In the genomic region with DNA sequence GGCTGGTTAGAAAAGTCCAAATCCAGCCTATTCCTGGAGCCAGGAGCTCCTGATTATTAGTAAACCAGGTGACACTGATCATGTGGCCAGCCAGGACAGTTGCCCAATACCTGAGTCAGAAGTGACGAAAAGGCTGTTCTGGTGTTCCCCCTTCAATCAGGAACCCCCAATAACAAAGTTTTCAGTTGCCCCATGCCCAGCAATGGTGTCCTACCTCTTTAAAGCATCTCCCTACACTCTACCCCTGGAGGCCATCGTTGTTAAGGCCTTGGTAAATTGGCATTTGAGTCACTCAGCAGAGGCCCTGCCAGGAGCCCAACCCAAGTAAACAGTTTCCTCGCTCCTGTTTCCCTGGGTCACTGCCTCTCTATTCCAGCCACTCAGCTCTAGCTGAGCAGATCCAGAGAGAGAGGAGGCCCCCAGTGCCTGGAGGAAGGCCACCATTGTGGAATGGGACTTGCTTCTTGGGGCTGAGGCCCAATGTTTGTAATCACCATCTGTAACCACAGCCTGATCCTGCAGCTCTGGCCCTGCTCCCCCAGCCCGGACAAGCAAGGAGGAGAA, we compare ENCODE assay signal across 7 cellular contexts. TPM values are rescaled to one million over a fixed set of nuclear protein-coding genes. Genes with fewer than 3 reads are reported as not detected.
DNase-seq lines count a peak whose midpoint lies in the region; FAIRE-seq and TF ChIP-seq lines count a peak whose summit lies in the region.
"Had no signal": no experiment of that assay in that cellular context is flagged by ENCODE, and none has a peak within 500 bp of the region (broad histone marks: within the 10 kb centered on the region; RNA-seq: fewer than 3 reads in every experiment).

No MANE protein-coding gene starts in this region.

- peak overlapping the region; percentile 30 for H3K4me2 ChIP-seq in keratinocyte (ENCODE audit: control insufficient read depth, extremely low read depth, insufficient read depth, low read depth, low read length)

- no peaks in the 10 kb centered on the region for H3K9me1 ChIP-seq in keratinocyte (ENCODE audit: control insufficient read depth, extremely low read depth, insufficient read depth, low read length)

- POLR2A ChIA-PET in AG04450 (lab: Yijun Ruan, JAX): interaction anchor here (0.8 to 2.0 kb wide), 2 partner anchors 9 to 81 kb away, joined by 3 to 7 read pairs; partner anchors contain the start of gene AMBRA1

- FAIRE-seq in keratinocyte (lab: Jason Lieb, UNC): peak; percentile 69

- TF ChIP-seq CTCF in AG04450 (IDR thresholded peaks at IDR 0.05; ENCODE audit: low read depth, low read length) (peak; percentile 15; the same call in 1 of the 2 replicates), keratinocyte (optimal IDR thresholded peaks at IDR 0.05 in 1 of 3, IDR thresholded peaks at IDR 0.05 in 1 of 3, conservative IDR thresholded peaks at IDR 0.05 in 1 of 3; ENCODE audit: extremely low read depth in 1 of 3, insufficient read depth in 2 of 3, low read length in 3 of 3) (peak in 1 of 3 experiments; percentile 19)

- H3K36me3 ChIP-seq in SJCRH30: peaks cover 13% of the 10 kb centered on the region
- peaks cover 30 to 39% of the 10 kb centered on the region in 2 experiments for H3K36me3 ChIP-seq in keratinocyte (ENCODE audit: control insufficient read depth in 2 of 2, extremely low read depth in 1 of 2, insufficient read depth in 2 of 2, low read length in 2 of 2)

- H3K4me1 ChIP-seq in SJCRH30 (peaks cover 37% of the 10 kb centered on the region), keratinocyte (ENCODE audit: control insufficient read depth, extremely low read depth, insufficient read depth, low read length) (peaks cover 20% of the 10 kb centered on the region)

- H2AFZ ChIP-seq in keratinocyte (ENCODE audit: control insufficient read depth, low read length): peak overlapping the region; percentile 59

- H3K4me3 ChIP-seq in AG04450 (ENCODE audit: low read depth, low read length) (no peak overlapping the region), SJCRH30 (no peak overlapping the region), keratinocyte (ENCODE audit: control insufficient read depth in 2 of 3, extremely low read depth in 1 of 3, insufficient read depth in 2 of 3, low read depth in 1 of 3, low read length in 3 of 3) (no peak overlapping the region)

- H3K27ac ChIP-seq in AG04450 (ENCODE audit: low read depth, low read length) (peak overlapping the region; percentile 68), SJCRH30 (peak overlapping the region; percentile 83), keratinocyte (ENCODE audit: control insufficient read depth, insufficient read depth, low read length) (peak overlapping the region; percentile 79)

- H4K20me1 ChIP-seq in keratinocyte (ENCODE audit: control insufficient read depth, extremely low read depth, insufficient read depth, low read length): no peaks in the 10 kb centered on the region

- H3K9me3 ChIP-seq in AG04450 (ENCODE audit: control insufficient read depth, insufficient read depth, low read length) (no peaks in the 10 kb centered on the region), SJCRH30 (replicated peaks) (no peaks in the 10 kb centered on the region), keratinocyte (ENCODE audit: control insufficient read depth, low read depth, low read length) (no peaks in the 10 kb centered on the region)

- DNase-seq in AG04450 (ENCODE audit: low read depth, low spot score) (no peak), SJCRH30 (peak; percentile 75 to 84), keratinocyte (ENCODE audit: low read depth, low spot score) (no peak), NCI-H146 treated with DMSO at 0.1 percent for 48 hours (lab: John Stamatoyannopoulos, UW; ENCODE audit: unreplicated experiment) (no peak), GDM1 (lab: John Stamatoyannopoulos, UW) (no peak)
- DNase-seq in activated CD4-positive, CD25-positive, alpha-beta regulatory T cell treated with anti-CD3 and anti-CD28 coated beads, Interleukin-2, amount 50 U/mL, for 72 hours: no peak

- CTCF ChIA-PET in AG04450 (lab: Charles Lee): interaction anchor here (0.7 kb wide), 1 partner anchor 16 kb away, joined by 3 read pairs; no protein-coding TSS in a partner anchor

- dilution Hi-C loops in keratinocyte (cut with MboI; ENCODE audit: extremely low pct_ligation_motif_present, low sequenced_read_pairs): no loop called here

- H3K27me3 ChIP-seq in AG04450 (ENCODE audit: control insufficient read depth, insufficient read depth, low read length) (no peaks in the 10 kb centered on the region), SJCRH30 (no peaks in the 10 kb centered on the region), keratinocyte (ENCODE audit: control insufficient read depth, extremely low read depth, insufficient read depth, low read length) (no peaks in the 10 kb centered on the region)

- peak overlapping the region; percentile 67 for H3K9ac ChIP-seq in keratinocyte (ENCODE audit: control insufficient read depth, extremely low read depth, insufficient read depth, low read length)

- H3K79me2 ChIP-seq in keratinocyte (ENCODE audit: control insufficient read depth, insufficient read depth, low read length): no peaks in the 10 kb centered on the region

RNA-seq across cellular contexts. Expression of gene ARHGAP1, which starts 25.0 kb away (rescaled TPM):
- polyA plus RNA-seq in AG04450 (2011; rRNA removed) (42.4 and 73.9 TPM in 2 replicates), keratinocyte (19.5 to 27.4 TPM (median 22.8 TPM) in 3 replicates)
- polyA minus RNA-seq in AG04450 (2011; rRNA and poly(A)+ RNA removed): 145 and 212 TPM in 2 replicates
- total RNA-seq in SJCRH30 (2014; rRNA removed; shearing (Covaris generic)): 21.7 and 21.8 TPM in 2 replicates
- 14.4 TPM for polyA plus RNA-seq in keratinocyte (2011; ENCODE audit: low read depth)
- 32.9 and 43.9 TPM in 2 replicates for polyA plus RNA-seq in keratinocyte (2011; cell fraction: cytosol; rRNA removed)
- polyA plus RNA-seq in keratinocyte (2011; cell fraction: nucleus; rRNA removed): 47.3 and 65.7 TPM in 2 replicates
- 41.7 and 60.4 TPM in 2 replicates for polyA plus RNA-seq in keratinocyte (2012; ENCODE audit: low replicate concordance)
- 98.4 to 212 TPM (median 118 TPM) in 3 replicates for polyA minus RNA-seq in keratinocyte
- 63.3 TPM for polyA minus RNA-seq in keratinocyte (2011; cell fraction: cytosol; rRNA and poly(A)+ RNA removed)
- 42.8 and 67.6 TPM in 2 replicates for polyA minus RNA-seq in keratinocyte (2011; cell fraction: nucleus; rRNA and poly(A)+ RNA removed)

RNA-seq across cellular contexts. Expression of gene ZNF408, which starts 25.5 kb away (rescaled TPM):
- polyA plus RNA-seq in AG04450 (2011; rRNA removed): 4.9 TPM in 2 replicates
- polyA minus RNA-seq in AG04450 (2011; rRNA and poly(A)+ RNA removed): 8.0 and 10.3 TPM in 2 replicates
- total RNA-seq in SJCRH30 (2014; rRNA removed; shearing (Covaris generic)): 8.5 and 8.7 TPM in 2 replicates
- polyA plus RNA-seq in keratinocyte: 4.0 to 8.1 TPM (median 5.0 TPM) in 3 replicates
- polyA plus RNA-seq in keratinocyte (2011; ENCODE audit: low read depth): 2.3 TPM
- 2.6 and 5.2 TPM in 2 replicates for polyA plus RNA-seq in keratinocyte (2011; cell fraction: cytosol; rRNA removed)
- 8.1 and 9.8 TPM in 2 replicates for polyA plus RNA-seq in keratinocyte (2011; cell fraction: nucleus; rRNA removed)
- 8.5 and 9.7 TPM in 2 replicates for polyA plus RNA-seq in keratinocyte (2012; ENCODE audit: low replicate concordance)
- 3.7 to 14.4 TPM (median 4.3 TPM) in 3 replicates for polyA minus RNA-seq in keratinocyte
- polyA minus RNA-seq in keratinocyte (2011; cell fraction: cytosol; rRNA and poly(A)+ RNA removed): 7.9 TPM
- polyA minus RNA-seq in keratinocyte (2011; cell fraction: nucleus; rRNA and poly(A)+ RNA removed): 5.7 and 6.8 TPM in 2 replicates

RNA-seq across cellular contexts. Expression of gene F2, which starts 43.6 kb away (rescaled TPM):
- polyA plus RNA-seq in AG04450 (2011; rRNA removed): not detected in 2 replicates
- polyA minus RNA-seq in AG04450 (2011; rRNA and poly(A)+ RNA removed): not detected in 2 replicates
- total RNA-seq in SJCRH30 (2014; rRNA removed; shearing (Covaris generic)): 0.06 and 0.15 TPM in 2 replicates
- polyA plus RNA-seq in keratinocyte: not detected in 3 replicates
- polyA plus RNA-seq in keratinocyte (2011; ENCODE audit: low read depth): not detected
- polyA plus RNA-seq in keratinocyte (2011; cell fraction: cytosol; rRNA removed): not detected in 2 replicates
- 0.10 TPM in 1 of 2 replicates, not detected in the other for polyA plus RNA-seq in keratinocyte (2011; cell fraction: nucleus; rRNA removed)
- polyA plus RNA-seq in keratinocyte (2012; ENCODE audit: low replicate concordance): not detected in 2 replicates
- 0.58 TPM in 1 of 3 replicates, not detected in the others for polyA minus RNA-seq in keratinocyte
- polyA minus RNA-seq in keratinocyte (2011; cell fraction: cytosol; rRNA and poly(A)+ RNA removed): not detected
- polyA minus RNA-seq in keratinocyte (2011; cell fraction: nucleus; rRNA and poly(A)+ RNA removed): 0.85 TPM in 1 of 2 replicates, not detected in the other
- total RNA-seq: pulmonary artery endothelial cell had no signal

RNA-seq across cellular contexts. Expression of gene ATG13, which starts 58.0 kb away (rescaled TPM):
- polyA plus RNA-seq in AG04450 (2011; rRNA removed): 57.9 and 62.5 TPM in 2 replicates
- 89.7 and 121 TPM in 2 replicates for polyA minus RNA-seq in AG04450 (2011; rRNA and poly(A)+ RNA removed)
- 77.4 and 83.6 TPM in 2 replicates for total RNA-seq in SJCRH30 (2014; rRNA removed; shearing (Covaris generic))
- 33.3 to 42.9 TPM (median 34.3 TPM) in 3 replicates for polyA plus RNA-seq in keratinocyte
- 18.4 TPM for polyA plus RNA-seq in keratinocyte (2011; ENCODE audit: low read depth)
- polyA plus RNA-seq in keratinocyte (2011; cell fraction: cytosol; rRNA removed): 37.5 and 50.6 TPM in 2 replicates
- 55.8 and 58.2 TPM in 2 replicates for polyA plus RNA-seq in keratinocyte (2011; cell fraction: nucleus; rRNA removed)
- polyA plus RNA-seq in keratinocyte (2012; ENCODE audit: low replicate concordance): 30.8 and 33.3 TPM in 2 replicates
- polyA minus RNA-seq in keratinocyte: 67.8 to 94.6 TPM (median 94.6 TPM) in 3 replicates
- polyA minus RNA-seq in keratinocyte (2011; cell fraction: cytosol; rRNA and poly(A)+ RNA removed): 46.0 TPM
- polyA minus RNA-seq in keratinocyte (2011; cell fraction: nucleus; rRNA and poly(A)+ RNA removed): 30.9 and 48.6 TPM in 2 replicates

RNA-seq across cellular contexts. Expression of gene HARBI1, which starts 58.3 kb away (rescaled TPM):
- polyA plus RNA-seq in AG04450 (2011; rRNA removed) (4.3 and 4.4 TPM in 2 replicates), keratinocyte (5.5 to 6.4 TPM (median 5.6 TPM) in 3 replicates)
- polyA minus RNA-seq in AG04450 (2011; rRNA and poly(A)+ RNA removed): 5.5 and 5.6 TPM in 2 replicates
- 8.4 and 9.3 TPM in 2 replicates for total RNA-seq in SJCRH30 (2014; rRNA removed; shearing (Covaris generic))
- polyA plus RNA-seq in keratinocyte (2011; ENCODE audit: low read depth): 1.4 TPM
- 3.5 and 5.6 TPM in 2 replicates for polyA plus RNA-seq in keratinocyte (2011; cell fraction: cytosol; rRNA removed)
- polyA plus RNA-seq in keratinocyte (2011; cell fraction: nucleus; rRNA removed): 5.6 and 6.1 TPM in 2 replicates
- 4.2 and 4.7 TPM in 2 replicates for polyA plus RNA-seq in keratinocyte (2012; ENCODE audit: low replicate concordance)
- 2.2 to 11.1 TPM (median 7.4 TPM) in 3 replicates for polyA minus RNA-seq in keratinocyte
- polyA minus RNA-seq in keratinocyte (2011; cell fraction: cytosol; rRNA and poly(A)+ RNA removed): 2.9 TPM
- polyA minus RNA-seq in keratinocyte (2011; cell fraction: nucleus; rRNA and poly(A)+ RNA removed): 3.4 and 7.9 TPM in 2 replicates

Comparison
In these comparisons a context has a peak if more than half of its experiments do, and no peak if none do; other contexts are left out.
1. DNase-seq: peak in SJCRH30 (2 of 2); none in AG04450 (single experiment), keratinocyte (single experiment), activated CD4-positive, CD25-positive, alpha-beta regulatory T cell treated with anti-CD3 and anti-CD28 coated beads, Interleukin-2, amount 50 U/mL, for 72 hours (single experiment), NCI-H146 treated with DMSO at 0.1 percent for 48 hours (single experiment) and GDM1 (single experiment).
2. Peak in every context shown above with its lines, with median percentiles within 50 percentile points of each other: H3K27ac ChIP-seq.